In genomic region chr3:109132801-109133473, GRCh38 we compare ENCODE assay signal across 25 cellular contexts. TPM values are rescaled to one million over a fixed set of nuclear protein-coding genes. Genes with fewer than 3 reads are reported as not detected.
A peak's percentile ranks its signal among the peaks of the same experiment; 100 is the strongest.
DNase-seq lines count a peak whose midpoint lies in the region; TF ChIP-seq lines count a peak whose summit lies in the region.
"Had no signal": no experiment of that assay in that cellular context is flagged by ENCODE, and none has a peak within 500 bp of the region (broad histone marks: within the 10 kb centered on the region; RNA-seq: fewer than 3 reads in every experiment).

No MANE protein-coding gene starts in this region.

- peaks cover 0 to 32% (median 15%) of the 10 kb centered on the region in 4 donors for H3K4me1 ChIP-seq in transverse colon
- H3K4me1 ChIP-seq in esophagus squamous epithelium: no peaks in the 10 kb centered on the region
- H3K4me1 ChIP-seq: gastrocnemius medialis, HAP-1, upper lobe of right lung had no signal

- WGBS in transverse colon (ENCODE audit: low coverage in 1 of 2), 2 donors: 64 to 65% methylated on average over 4 to 5 of the region's 5 CpGs
- WGBS in esophagus squamous epithelium, 2 donors: 66 to 70% methylated on average over 5 of the region's 5 CpGs

- DNase-seq in DMS53 (lab: John Stamatoyannopoulos, UW) (peak; percentile 6), DMS53 treated with DMSO at 0.1 percent for 48 hours (lab: John Stamatoyannopoulos, UW; ENCODE audit: unreplicated experiment) (no peak), astrocyte of the cerebellum (ENCODE audit: low read depth) (peak; percentile 49), kidney tubule cell (ENCODE audit: low spot score) (peak; percentile 72), transverse colon (peak; percentile 66), GM19240 (ENCODE audit: insufficient read length, low spot score) (no peak), caudate nucleus (lab: John Stamatoyannopoulos, UW) (no peak), esophagus squamous epithelium (lab: John Stamatoyannopoulos, UW) (no peak)
- DNase-seq: activated CD4-positive, alpha-beta memory T cell treated with anti-CD3 and anti-CD28 coated beads, Interleukin-2, amount 10 ng/mL, durations not matched to agents 7 days and 5 days; activated naive CD8-positive, alpha-beta T cell treated with anti-CD3 and anti-CD28 coated beads, Interleukin-2, amount 10 ng/mL, durations not matched to agents 7 days and 5 days; activated T-cell treated with anti-CD3 and anti-CD28 coated beads, Interleukin-2, amount 50 U/mL, for 72 hours; DMS79 treated with DMSO at 0.1 percent for 48 hours; gastrocnemius medialis; mesendoderm; NCI-H1436 treated with DMSO at 0.1 percent for 48 hours; NCI-H345; Right ventricle myocardium superior; stimulated activated naive B cell treated with anti-CD40 and anti-IgM and Interleukin-4, amounts not matched to agents 10 μg/mL and 1 μg/mL and 100 μg/mL, for 72 hours; T-helper 1 cell; upper lobe of right lung had no signal

- peak overlapping the region in 3 of 4 donors; percentile 41 to 74 (median 70) for H3K27ac ChIP-seq in transverse colon
- no peak overlapping the region for H3K27ac ChIP-seq in caudate nucleus (ENCODE audit: low read depth, low read length)
- no peak overlapping the region for H3K27ac ChIP-seq in esophagus squamous epithelium
- H3K27ac ChIP-seq: 22Rv1; BLaER1 treated with 17β-estradiol and CSF1 and Interleukin-3, amounts not matched to agents 10 nM and 100 nM; gastrocnemius medialis; upper lobe of right lung had no signal

- no peaks in the 10 kb centered on the region for H3K27me3 ChIP-seq in transverse colon
- H3K27me3 ChIP-seq in esophagus squamous epithelium: no peaks in the 10 kb centered on the region
- H3K27me3 ChIP-seq: BLaER1 treated with 17β-estradiol and CSF1 and Interleukin-3, amounts not matched to agents 10 nM and 100 nM; gastrocnemius medialis; upper lobe of right lung had no signal

- in situ Hi-C loops in astrocyte of the cerebellum (cut with HindIII; ENCODE audit: low sequenced_read_pairs) (no loop called here), transverse colon (cut with MboI; ENCODE audit: low pct_ligation_motif_present in 1 of 4, low pct_unique_long_range_greater_than_20kb in 1 of 4, low sequenced_read_pairs in 3 of 4) (no loop called here)

- no peak for TF ChIP-seq EP300 in transverse colon (IDR thresholded peaks at IDR 0.05; ENCODE audit: low read depth)

- intact Hi-C loops in transverse colon (cut with DNase I; ENCODE audit: low total_unique reads): no loop called here
- intact Hi-C loops in esophagus squamous epithelium (cut with DNase I): no loop called here

- no peaks in the 10 kb centered on the region for H3K36me3 ChIP-seq in transverse colon
- H3K36me3 ChIP-seq in esophagus squamous epithelium: no peaks in the 10 kb centered on the region
- H3K36me3 ChIP-seq: BLaER1 treated with 17β-estradiol and CSF1 and Interleukin-3, amounts not matched to agents 10 nM and 100 nM; gastrocnemius medialis; HAP-1; upper lobe of right lung had no signal

- H3K9me3 ChIP-seq in transverse colon: no peaks in the 10 kb centered on the region
- H3K9me3 ChIP-seq in esophagus squamous epithelium: no peaks in the 10 kb centered on the region
- H3K9me3 ChIP-seq: gastrocnemius medialis, HAP-1, upper lobe of right lung had no signal

- TF ChIP-seq CTCF in astrocyte of the cerebellum (IDR thresholded peaks at IDR 0.05; ENCODE audit: low read depth, low read length, missing control alignments): no peak
- TF ChIP-seq CTCF in transverse colon (IDR thresholded peaks at IDR 0.05): no peak
- no peak for TF ChIP-seq CTCF in esophagus squamous epithelium (IDR thresholded peaks at IDR 0.05)

- H3K4me3 ChIP-seq in astrocyte of the cerebellum (ENCODE audit: low read depth, low read length): no peak overlapping the region
- H3K4me3 ChIP-seq in transverse colon: no peak overlapping the region
- H3K4me3 ChIP-seq in esophagus squamous epithelium: no peak overlapping the region
- H3K4me3 ChIP-seq: BLaER1 treated with 17β-estradiol and CSF1 and Interleukin-3, amounts not matched to agents 10 nM and 100 nM; gastrocnemius medialis; HAP-1; upper lobe of right lung had no signal

- TF ChIP-seq POLR2A in transverse colon (IDR thresholded peaks at IDR 0.05) (no peak), esophagus squamous epithelium (IDR thresholded peaks at IDR 0.05) (no peak)

RNA-seq across cellular contexts. Expression of gene C3orf85, which starts 3.6 kb away (rescaled TPM):
- total RNA-seq in transverse colon (10 to 100 TPM in 2 of 4 donors, 1 to 10 TPM in 1, not detected in 1; 1.5 to 29.5 (median 14.8) TPM), esophagus squamous epithelium (not detected)
- total RNA-seq: activated CD4-positive, alpha-beta memory T cell treated with anti-CD3 and anti-CD28 coated beads, Interleukin-2, amount 10 ng/mL, durations not matched to agents 7 days and 5 days; activated naive CD8-positive, alpha-beta T cell treated with anti-CD3 and anti-CD28 coated beads, Interleukin-2, amount 10 ng/mL, durations not matched to agents 7 days and 5 days; activated T-cell treated with anti-CD3 and anti-CD28 coated beads, Interleukin-2, amount 50 U/mL, for 72 hours; gastrocnemius medialis; LHCN-M2; pulmonary artery endothelial cell; Right ventricle myocardium superior; upper lobe of right lung had no signal

RNA-seq across cellular contexts. Expression of gene MORC1, which starts 15.0 kb away (rescaled TPM):
- under 1 TPM in 1 of 4 donors, not detected in 3; 0.16 TPM for total RNA-seq in transverse colon
- total RNA-seq in esophagus squamous epithelium: not detected
- total RNA-seq: activated CD4-positive, alpha-beta memory T cell treated with anti-CD3 and anti-CD28 coated beads, Interleukin-2, amount 10 ng/mL, durations not matched to agents 7 days and 5 days; activated naive CD8-positive, alpha-beta T cell treated with anti-CD3 and anti-CD28 coated beads, Interleukin-2, amount 10 ng/mL, durations not matched to agents 7 days and 5 days; activated T-cell treated with anti-CD3 and anti-CD28 coated beads, Interleukin-2, amount 50 U/mL, for 72 hours; gastrocnemius medialis; LHCN-M2; pulmonary artery endothelial cell; Right ventricle myocardium superior; upper lobe of right lung had no signal

Comparison
In these comparisons a context has a peak if more than half of its experiments do, and no peak if none do; other contexts are left out.
1. DNase-seq: peak in DMS53 (single experiment), astrocyte of the cerebellum (single experiment), kidney tubule cell (single experiment) and transverse colon (single experiment); none in DMS53 treated with DMSO at 0.1 percent for 48 hours (single experiment), GM19240 (single experiment), caudate nucleus (0 of 61) and esophagus squamous epithelium (single experiment).
2. H3K27ac ChIP-seq: peak in transverse colon (3 of 4); none in caudate nucleus (single experiment) and esophagus squamous epithelium (0 of 4).